Comparison of ENCODE assay signal across 1 cellular context in genomic region chr13:109802936-109803335, GRCh38.
TF ChIP-seq lines count a peak whose summit lies in the region.

No MANE protein-coding gene starts in this region.

TF ChIP-seq in HepG2, 621 proteins besides CTCF, POLR2A, EP300 and RAD21 (continued from another document and continues in another):
- no peak for TF ChIP-seq TIGD3 (CRISPR knock-in tag; IDR thresholded peaks at IDR 0.05; ENCODE audit: borderline replicate concordance)
- TF ChIP-seq ZNF503 (CRISPR knock-in tag; IDR thresholded peaks at IDR 0.05), result 0 out of 2 replicates have a peak, but pooled peaks have one; percentile 30
- TF ChIP-seq THAP11 (CRISPR knock-in tag; IDR thresholded peaks at IDR 0.05), result peak; percentile 32; the same call in 1 of the 2 replicates
- no peak for TF ChIP-seq FIP1L1 (IDR thresholded peaks at IDR 0.05; ENCODE audit: borderline replicate concordance, insufficient read depth, low read depth, low read length)
- no peak for TF ChIP-seq FOXA1 (IDR thresholded peaks at IDR 0.05)
- peak; percentile 65; the same call in 1 of the 2 replicates for TF ChIP-seq FOXA1 (CRISPR knock-in tag; IDR thresholded peaks at IDR 0.05)
- peak; percentile 99 for TF ChIP-seq ESRRA (CRISPR knock-in tag; IDR thresholded peaks at IDR 0.05; ENCODE audit: low read depth)
- TF ChIP-seq PITX1 (CRISPR knock-in tag; IDR thresholded peaks at IDR 0.05), result no peak
- 0 out of 2 replicates have a peak, but pooled peaks have one; percentile 32 for TF ChIP-seq ZNF280D (CRISPR knock-in tag; IDR thresholded peaks at IDR 0.05)
- TF ChIP-seq ZMYM4 (CRISPR knock-in tag; IDR thresholded peaks at IDR 0.05), result peak; percentile 58
- TF ChIP-seq HNF4A (CRISPR knock-in tag; IDR thresholded peaks at IDR 0.05), result peak; percentile 92
- TF ChIP-seq NR0B2 (CRISPR knock-in tag; IDR thresholded peaks at IDR 0.05), result no peak
- peak; percentile 60; the same call in 1 of the 2 replicates for TF ChIP-seq FOXP4 (CRISPR knock-in tag; IDR thresholded peaks at IDR 0.05)
- no peak for TF ChIP-seq ZNF782 (CRISPR knock-in tag; IDR thresholded peaks at IDR 0.05; ENCODE audit: borderline replicate concordance)
- TF ChIP-seq MZF1 (CRISPR knock-in tag; IDR thresholded peaks at IDR 0.05; ENCODE audit: borderline replicate concordance), result no peak
- TF ChIP-seq MED1 (CRISPR knock-in tag; IDR thresholded peaks at IDR 0.05), result peak; percentile 47; the same call in 1 of the 2 replicates
- TF ChIP-seq TFAP4 (IDR thresholded peaks at IDR 0.05; ENCODE audit: borderline replicate concordance, low read depth), result peak; percentile 53; the same call in 1 of the 2 replicates
- TF ChIP-seq SOX5 (CRISPR knock-in tag; IDR thresholded peaks at IDR 0.05; ENCODE audit: borderline replicate concordance), result peak; percentile 57; the same call in 1 of the 2 replicates
- TF ChIP-seq MYC (CRISPR knock-in tag; IDR thresholded peaks at IDR 0.05; ENCODE audit: borderline replicate concordance), result no peak
- peak; percentile 70; the same call in 1 of the 2 replicates for TF ChIP-seq JUNB (CRISPR knock-in tag; IDR thresholded peaks at IDR 0.05; ENCODE audit: borderline replicate concordance)
- no peak for TF ChIP-seq ELF1 (CRISPR knock-in tag; IDR thresholded peaks at IDR 0.05)
- peak; percentile 80 for TF ChIP-seq ZNF331 (CRISPR knock-in tag; IDR thresholded peaks at IDR 0.05)
- TF ChIP-seq KAT8 (CRISPR knock-in tag; IDR thresholded peaks at IDR 0.05), result 0 out of 2 replicates have a peak, but pooled peaks have one; percentile 26
- no peak for TF ChIP-seq ZNF746 (CRISPR knock-in tag; IDR thresholded peaks at IDR 0.05)
- TF ChIP-seq FOXA3 (CRISPR knock-in tag; IDR thresholded peaks at IDR 0.05), result peak; percentile 77
- TF ChIP-seq GATAD2A (CRISPR knock-in tag; IDR thresholded peaks at IDR 0.05), result peak; percentile 72
- TF ChIP-seq ATF2 (CRISPR knock-in tag; IDR thresholded peaks at IDR 0.05), result peak; percentile 45; the same call in 1 of the 2 replicates
- 0 out of 2 replicates have a peak, but pooled peaks have one; percentile 17 for TF ChIP-seq ZBTB33 (CRISPR knock-in tag; IDR thresholded peaks at IDR 0.05)
- TF ChIP-seq MTF2 (CRISPR knock-in tag; IDR thresholded peaks at IDR 0.05; ENCODE audit: borderline replicate concordance), result no peak
- TF ChIP-seq TRIM22 (IDR thresholded peaks at IDR 0.05), result no peak
- no peak for TF ChIP-seq ATM (IDR thresholded peaks at IDR 0.05; ENCODE audit: borderline replicate concordance)
- TF ChIP-seq ZNF577 (CRISPR knock-in tag; IDR thresholded peaks at IDR 0.05; ENCODE audit: borderline replicate concordance, low read depth), result no peak
- peak; percentile 98 for TF ChIP-seq FOSL2 (CRISPR knock-in tag; IDR thresholded peaks at IDR 0.05)
- peak; percentile 95 for TF ChIP-seq JUND (CRISPR knock-in tag; IDR thresholded peaks at IDR 0.05)
- no peak for TF ChIP-seq ELK4 (CRISPR knock-in tag; IDR thresholded peaks at IDR 0.05; ENCODE audit: borderline replicate concordance)
- TF ChIP-seq AHDC1 (CRISPR knock-in tag; IDR thresholded peaks at IDR 0.05; ENCODE audit: borderline replicate concordance), result peak; percentile 92
